31 cellular contexts compared by ENCODE assay signal in genomic region chr7:138963675-138964074, GRCh38.
"Had no signal": no experiment of that assay in that cellular context is flagged by ENCODE, and none has a peak within 500 bp of the region (broad histone marks: within the 10 kb centered on the region; RNA-seq: fewer than 3 reads in every experiment).

No MANE protein-coding gene starts in this region.

- H3K27ac ChIP-seq: brain microvascular endothelial cell, Peyer's patch, SJSA1 had no signal

- H3K4me2 ChIP-seq: SK-N-SH had no signal

- ATAC-seq: activated naive CD8-positive, alpha-beta T cell treated with anti-CD3 and anti-CD28 coated beads, Interleukin-2, amount 50 U/mL, for 24 hours; activated T-cell treated with anti-CD3 and anti-CD28 coated beads, Interleukin-2, amount 50 U/mL, for 4 hours; PC-3; T-cell; T-helper 17 cell had no signal

- H3K9me3 ChIP-seq: Peyer's patch, SJSA1, SK-N-SH had no signal

- H3K4me1 ChIP-seq: SJSA1 had no signal

- DNase-seq: activated B cell treated with CpG ODN at 0.5 μM for 24 hours; activated CD4-positive, alpha-beta memory T cell treated with anti-CD3 and anti-CD28 coated beads for 36 hours; activated CD4-positive, alpha-beta T cell treated with anti-CD3 and anti-CD28 coated beads for 4 hours; activated CD4-positive, alpha-beta T cell treated with anti-CD3 and anti-CD28 coated beads, Interleukin-2, amount 50 U/mL, for 1 hour; activated CD4-positive, CD25-positive, alpha-beta regulatory T cell treated with anti-CD3 and anti-CD28 coated beads, Interleukin-2, amount 50 U/mL, for 72 hours; activated CD8-positive, alpha-beta memory T cell treated with anti-CD3 and anti-CD28 coated beads, Interleukin-2, amount 50 U/mL, for 4 hours; activated naive CD4-positive, alpha-beta T cell treated with anti-CD3 and anti-CD28 coated beads, Interleukin-2, amount 10 ng/mL, durations not matched to agents 7 days and 5 days; activated naive CD8-positive, alpha-beta T cell treated with anti-CD3 and anti-CD28 coated beads, Interleukin-2, amount 50 U/mL, for 24 hours; activated T-cell treated with anti-CD3 and anti-CD28 coated beads for 4 hours; activated T-cell treated with anti-CD3 and anti-CD28 coated beads, Interleukin-2, amount 50 U/mL, for 4 hours; anterior cingulate cortex; brain microvascular endothelial cell; central memory CD4-positive, alpha-beta T cell; NCI-H1105; NCI-H1417 treated with DMSO at 0.1 percent for 48 hours; NCI-H1930; NCI-H345; NCI-H510A; NCI-H526; NCI-H748 treated with DMSO at 0.1 percent for 48 hours; NK-92 treated with Interleukin-12 subunit alpha and Interleukin-12 subunit beta, amount 100 ng/mL, for 24 hours; PC-3; RPMI8226; SHP77 treated with DMSO at 0.1 percent for 48 hours; SK-N-SH; T-cell; T-helper 17 cell; T-helper 9 cell had no signal

- FAIRE-seq: colon had no signal

- H3K27me3 ChIP-seq: brain microvascular endothelial cell, Peyer's patch, SJSA1 had no signal

- H3K9ac ChIP-seq: SK-N-SH had no signal

- H3K36me3 ChIP-seq: brain microvascular endothelial cell, Peyer's patch, SJSA1 had no signal

- H3K4me3 ChIP-seq: Peyer's patch, SJSA1 had no signal
